ENCODE assay signal across 10 cellular contexts in the genomic region with DNA sequence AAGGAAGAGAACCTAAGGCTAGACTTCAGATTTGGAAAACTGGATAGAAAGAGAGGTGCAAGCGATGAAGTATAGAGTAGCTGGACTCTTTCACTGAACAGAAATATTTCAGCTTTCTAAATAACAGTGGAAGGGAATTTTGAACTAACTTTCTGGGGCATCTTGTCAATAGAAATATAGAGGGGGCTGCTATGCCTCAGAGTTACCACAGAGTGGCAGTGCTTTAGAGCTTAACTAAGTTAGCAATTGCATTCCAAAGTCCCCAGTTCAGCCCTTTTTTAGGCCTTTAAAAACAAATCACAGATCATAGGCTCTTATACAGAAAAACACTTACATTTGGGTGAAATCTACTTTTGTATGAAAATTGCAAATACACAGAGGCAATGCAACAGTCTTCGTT.
DNase-seq lines count a peak whose midpoint lies in the region; ATAC-seq and TF ChIP-seq lines count a peak whose summit lies in the region.
"Had no signal": no experiment of that assay in that cellular context is flagged by ENCODE, and none has a peak within 500 bp of the region (broad histone marks: within the 10 kb centered on the region; RNA-seq: fewer than 3 reads in every experiment).

No MANE protein-coding gene starts in this region.

- intact Hi-C loops in A673 (cut with micrococcal nuclease; ENCODE audit: unreplicated experiment): loop anchor here (10.0 kb wide), 1 partner anchor 1104 kb away; no protein-coding TSS in a partner anchor
- intact Hi-C loops in ovary (cut with DNase I): no loop called here

- no TSS peak for BruUV-seq in A673 (replicated peaks; lab: Mats Ljungman, UMichigan)

- no peaks in the 10 kb centered on the region for H4K20me1 ChIP-seq in GM23248 (ENCODE audit: insufficient read depth)

- no peak for TF ChIP-seq EP300 in ovary (IDR thresholded peaks at IDR 0.05)

- 0% methylated on average over 2 of the region's 2 CpGs for WGBS in GM23248 (ENCODE audit: low coverage in 1 of 2, low lambda C conversion rate in 2 of 2, missing lambda C conversion rate in 2 of 2), 2 experiments
- WGBS in ovary, 3 donors: 42 to 53% (median 51%) methylated on average over 2 of the region's 2 CpGs

- POLR2A ChIA-PET in A673 (lab: Charles Lee; ENCODE audit: low non-redundant PET): no interaction called here

- H3K27ac ChIP-seq in A673 (ENCODE audit: low read depth, low read length, poor library complexity, severe bottlenecking) (no peak overlapping the region), GM23248 (no peak overlapping the region), ovary (no peak overlapping the region)
- H3K27ac ChIP-seq: pancreas had no signal

- H3K9me2 ChIP-seq in GM23248 (ENCODE audit: insufficient read depth): no peaks in the 10 kb centered on the region; the same call in 1 of the 2 replicates

- H3K36me3 ChIP-seq in A673 (ENCODE audit: insufficient read depth, low read length, poor library complexity, severe bottlenecking) (no peaks in the 10 kb centered on the region), GM23248 (ENCODE audit: low read depth) (no peaks in the 10 kb centered on the region), ovary (no peaks in the 10 kb centered on the region)
- H3K36me3 ChIP-seq: pancreas had no signal

- H3K9me3 ChIP-seq in A673 (ENCODE audit: low read depth, low read length, poor library complexity, severe bottlenecking) (no peaks in the 10 kb centered on the region), GM23248 (ENCODE audit: low read depth) (no peaks in the 10 kb centered on the region), ovary (no peaks in the 10 kb centered on the region)
- H3K9me3 ChIP-seq: pancreas had no signal

- TF ChIP-seq CTCF in A673 (conservative IDR thresholded peaks at IDR 0.05; ENCODE audit: low read depth, low read length) (peak; percentile 86), ovary (IDR thresholded peaks at IDR 0.05) (no peak)

- H3K4me2 ChIP-seq in GM23248 (ENCODE audit: unreplicated experiment): no peak overlapping the region

- in situ Hi-C loops in GM23248 (cut with MboI) (no loop called here), SK-MEL-5 (cut with HindIII; ENCODE audit: low pct_unique_long_range_greater_than_20kb, low sequenced_read_pairs) (no loop called here)

- no peaks in the 10 kb centered on the region for H3K79me2 ChIP-seq in GM23248 (ENCODE audit: insufficient read depth)

- no peak overlapping the region for H3K9ac ChIP-seq in GM23248

- CTCF ChIA-PET in A673 (lab: Charles Lee): interaction anchor here (0.6 to 1.4 kb wide), 2 partner anchors 15 to 1099 kb away, joined by 3 to 4 read pairs; no protein-coding TSS in a partner anchor

- DNase-seq in A673 (ENCODE audit: low spot score) (peak; percentile 66), GM23248 (peak; percentile 36), SK-MEL-5 (ENCODE audit: low read depth, low spot score) (peak; percentile 54), iPS-NIHi11 (ENCODE audit: low spot score) (peak; percentile 31), ovary (no peak), NOMO-1 (lab: John Stamatoyannopoulos, UW; ENCODE audit: unreplicated experiment in 2 of 2) (no peak), NCI-H128 (lab: John Stamatoyannopoulos, UW; ENCODE audit: unreplicated experiment) (no peak)
- DNase-seq: pancreas; stimulated activated naive CD4-positive, alpha-beta T cell had no signal

- H3K4me1 ChIP-seq in A673 (ENCODE audit: insufficient read depth, low read length, poor library complexity, severe bottlenecking) (no peaks in the 10 kb centered on the region), GM23248 (ENCODE audit: insufficient read depth) (no peaks in the 10 kb centered on the region), ovary (ENCODE audit: insufficient read depth) (no peaks in the 10 kb centered on the region)
- H3K4me1 ChIP-seq: pancreas had no signal

- H3K4me3 ChIP-seq in A673 (ENCODE audit: low read depth, low read length, poor library complexity, severe bottlenecking): no peak overlapping the region
- no peak overlapping the region for H3K4me3 ChIP-seq in GM23248
- no peak overlapping the region for H3K4me3 ChIP-seq in ovary
- H3K4me3 ChIP-seq: pancreas had no signal

- no peaks in the 10 kb centered on the region for H3F3A ChIP-seq in GM23248 (ENCODE audit: insufficient read depth)

- no peak overlapping the region for H2AFZ ChIP-seq in GM23248

- ATAC-seq in HG03095 (IDR thresholded peaks at IDR 0.05; ENCODE audit: unreplicated experiment): no peak
- ATAC-seq: pancreas had no signal

- H3K27me3 ChIP-seq in A673 (replicated peaks; ENCODE audit: insufficient read depth, low read depth, low read length, poor library complexity) (no peaks in the 10 kb centered on the region), GM23248 (replicated peaks; ENCODE audit: insufficient read depth) (no peaks in the 10 kb centered on the region), ovary (no peaks in the 10 kb centered on the region)
- H3K27me3 ChIP-seq: pancreas had no signal

- TF ChIP-seq POLR2A in ovary (IDR thresholded peaks at IDR 0.05): no peak

Comparison
In these comparisons a context has a peak if more than half of its experiments do, and no peak if none do; other contexts are left out.
1. DNase-seq: peak in A673 (single experiment), GM23248 (single experiment), SK-MEL-5 (single experiment) and iPS-NIHi11 (single experiment); none in ovary (0 of 5), NOMO-1 (0 of 2) and NCI-H128 (single experiment).